8 cellular contexts compared by ENCODE assay signal in the genomic region with DNA sequence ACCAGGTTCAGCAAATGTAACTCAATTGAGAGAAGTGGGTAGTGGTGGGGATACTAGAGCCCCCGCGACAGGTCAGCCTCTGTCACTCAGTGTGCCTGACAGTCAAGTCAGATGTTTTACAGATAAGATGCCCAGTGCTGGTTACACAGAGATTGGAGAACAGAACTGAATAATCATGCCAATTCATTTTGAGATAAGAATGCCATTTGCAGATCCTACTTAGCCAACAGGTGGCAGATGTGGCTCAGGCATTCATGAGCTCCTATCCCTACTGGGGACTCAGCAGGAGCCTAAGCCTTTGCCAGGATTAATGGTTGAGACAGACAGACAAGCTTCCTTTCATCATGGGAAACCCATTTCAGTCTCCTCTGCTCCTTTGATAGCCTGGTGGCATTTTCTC.
A peak's percentile ranks its signal among the peaks of the same experiment; 100 is the strongest.
DNase-seq lines count a peak whose midpoint lies in the region; ATAC-seq, FAIRE-seq and TF ChIP-seq lines count a peak whose summit lies in the region.

No MANE protein-coding gene starts in this region.

- no peak overlapping the region for H3K4me3 ChIP-seq in fibroblast of the aortic adventitia (ENCODE audit: low read depth, low read length)

- no peak for TF ChIP-seq CTCF in fibroblast of the aortic adventitia (IDR thresholded peaks at IDR 0.05; ENCODE audit: insufficient read depth, low read length)

- TF ChIP-seq POLR2A in H54 (IDR thresholded peaks at IDR 0.05; ENCODE audit: low read depth, low read length) = no peak

- DNase-seq in 8988T = peak; percentile 57
- peak; percentile 49 for DNase-seq in H54 (ENCODE audit: insufficient read length, low spot score)
- DNase-seq in OCI-M1 (lab: John Stamatoyannopoulos, UW) = peak; percentile 84
- DNase-seq in fibroblast of the aortic adventitia (ENCODE audit: low read depth) = peak; percentile 35
- DNase-seq in stimulated activated CD4-positive, alpha-beta T cell treated with anti-CD3 and anti-CD28 coated beads, Interleukin-15, amount 100 ng/mL, for 24 hours = no peak
- DNase-seq in activated gamma-delta T cell treated with Interleukin-2 at 50 U/mL for 16 hours = no peak
- DNase-seq in ureter (ENCODE audit: low spot score) = no peak

- no peak for FAIRE-seq in H54 (lab: Jason Lieb, UNC)

- ATAC-seq in HG03342 (IDR thresholded peaks at IDR 0.05; ENCODE audit: unreplicated experiment) = no peak

Comparison
In these comparisons a context has a peak if more than half of its experiments do, and no peak if none do; other contexts are left out.
1. DNase-seq: peak in 8988T (single experiment), H54 (single experiment), OCI-M1 (single experiment) and fibroblast of the aortic adventitia (single experiment); none in stimulated activated CD4-positive, alpha-beta T cell treated with anti-CD3 and anti-CD28 coated beads, Interleukin-15, amount 100 ng/mL, for 24 hours (single experiment), activated gamma-delta T cell treated with Interleukin-2 at 50 U/mL for 16 hours (single experiment) and ureter (single experiment).